Comparison of ENCODE assay signal across 14 cellular contexts in genomic region chr2:201465524-201465971, GRCh38. TPM values are rescaled to one million over a fixed set of nuclear protein-coding genes. Genes with fewer than 3 reads are reported as not detected.
DNase-seq lines count a peak whose midpoint lies in the region; ATAC-seq and TF ChIP-seq lines count a peak whose summit lies in the region.
"Had no signal": no experiment of that assay in that cellular context is flagged by ENCODE, and none has a peak within 500 bp of the region (broad histone marks: within the 10 kb centered on the region; RNA-seq: fewer than 3 reads in every experiment).

No MANE protein-coding gene starts in this region.

- H3K27ac ChIP-seq in ACC112 (ENCODE audit: low read depth, low read length) (peak overlapping the region; percentile 78), osteoblast (ENCODE audit: low read depth, low read length) (peak overlapping the region; percentile 77)

- H3K4me2 ChIP-seq in osteoblast (ENCODE audit: insufficient read depth, low read length), result peak overlapping the region; percentile 59

- H3K79me2 ChIP-seq in ACC112 (ENCODE audit: control insufficient read depth, insufficient read depth, low read length, unreplicated experiment) (no peaks in the 10 kb centered on the region), osteoblast (ENCODE audit: insufficient read depth, low read length) (no peaks in the 10 kb centered on the region)

- no peak overlapping the region; the same call in 1 of the 2 replicates for H3K4me3 ChIP-seq in ACC112 (ENCODE audit: low read depth, low read length)
- H3K4me3 ChIP-seq in fibroblast of the aortic adventitia (ENCODE audit: low read depth, low read length), result no peak overlapping the region
- H3K4me3 ChIP-seq in osteoblast (ENCODE audit: insufficient read depth, low read length), result no peak overlapping the region

- H3K36me3 ChIP-seq in ACC112 (ENCODE audit: insufficient read depth, low read length) (peaks cover 27% of the 10 kb centered on the region), osteoblast (ENCODE audit: insufficient read depth, low read length) (peaks cover 24% of the 10 kb centered on the region)

- no peak overlapping the region for H3K27ac Mint-ChIP-seq in stimulated activated memory B cell treated with anti-CD40 and anti-IgM and Interleukin-4, amounts not matched to agents 10 μg/mL and 1 μg/mL and 100 μg/mL, for 72 hours
- H3K27ac Mint-ChIP-seq: effector memory CD8-positive, alpha-beta T cell; progenitor cell of endocrine pancreas had no signal

- H3K9me3 ChIP-seq in osteoblast (ENCODE audit: low read depth, low read length), result no peaks in the 10 kb centered on the region

- H2AFZ ChIP-seq in ACC112 (ENCODE audit: low read length, unreplicated experiment), result no peak overlapping the region
- peak overlapping the region; percentile 40 for H2AFZ ChIP-seq in osteoblast (ENCODE audit: low read length)

- H3K9me3 Mint-ChIP-seq in stimulated activated memory B cell treated with anti-CD40 and anti-IgM and Interleukin-4, amounts not matched to agents 10 μg/mL and 1 μg/mL and 100 μg/mL, for 72 hours, result peaks cover 3% of the 10 kb centered on the region
- H3K9me3 Mint-ChIP-seq: effector memory CD8-positive, alpha-beta T cell had no signal

- no peaks in the 10 kb centered on the region for H3K27me3 ChIP-seq in ACC112 (ENCODE audit: insufficient read depth, low read length)
- H3K27me3 ChIP-seq in osteoblast (ENCODE audit: insufficient read depth, low read length), result no peaks in the 10 kb centered on the region

- H3K4me1 ChIP-seq in ACC112 (ENCODE audit: control insufficient read depth, insufficient read depth, low read length, unreplicated experiment), result peaks cover 38% of the 10 kb centered on the region
- H3K4me1 ChIP-seq in osteoblast (ENCODE audit: insufficient read depth, low read length), result peaks cover 31% of the 10 kb centered on the region

- no peak overlapping the region for H3K4me3 Mint-ChIP-seq in stimulated activated memory B cell treated with anti-CD40 and anti-IgM and Interleukin-4, amounts not matched to agents 10 μg/mL and 1 μg/mL and 100 μg/mL, for 72 hours
- H3K4me3 Mint-ChIP-seq: effector memory CD8-positive, alpha-beta T cell had no signal

- TF ChIP-seq CTCF in fibroblast of the aortic adventitia (IDR thresholded peaks at IDR 0.05; ENCODE audit: insufficient read depth, low read length), result no peak
- TF ChIP-seq CTCF in osteoblast (IDR thresholded peaks at IDR 0.05; ENCODE audit: extremely low read depth, low read depth, low read length), result no peak

- peak; percentile 87 for DNase-seq in RPMI7951 (ENCODE audit: low read depth)
- DNase-seq in fibroblast of the aortic adventitia (ENCODE audit: low read depth), result peak; percentile 5
- peak; percentile 45 for DNase-seq in osteoblast (ENCODE audit: insufficient read length, low spot score, missing footprints)
- DNase-seq in epidermal melanocyte (ENCODE audit: insufficient read length, low spot score), result no peak
- no peak for DNase-seq in activated CD4-positive, alpha-beta T cell treated with anti-CD3 and anti-CD28 coated beads, Interleukin-2, amount 50 U/mL, for 4 hours
- DNase-seq in mesenteric fat pad (ENCODE audit: low spot score), result no peak
- DNase-seq: activated CD4-positive, CD25-positive, alpha-beta regulatory T cell; activated naive CD4-positive, alpha-beta T cell; effector memory CD8-positive, alpha-beta T cell; NCI-H187; RPMI8226 had no signal

- no peaks in the 10 kb centered on the region for H4K20me1 ChIP-seq in osteoblast (ENCODE audit: insufficient read depth, low read length)

- no peaks in the 10 kb centered on the region for H3K27me3 Mint-ChIP-seq in stimulated activated memory B cell treated with anti-CD40 and anti-IgM and Interleukin-4, amounts not matched to agents 10 μg/mL and 1 μg/mL and 100 μg/mL, for 72 hours
- H3K27me3 Mint-ChIP-seq: effector memory CD8-positive, alpha-beta T cell; progenitor cell of endocrine pancreas had no signal

- no peak for ATAC-seq in stimulated activated memory B cell treated with anti-CD40 and anti-IgM and Interleukin-4, amounts not matched to agents 10 μg/mL and 1 μg/mL and 100 μg/mL, for 72 hours
- ATAC-seq: effector memory CD8-positive, alpha-beta T cell had no signal

- no peaks in the 10 kb centered on the region for H3K4me1 Mint-ChIP-seq in stimulated activated memory B cell treated with anti-CD40 and anti-IgM and Interleukin-4, amounts not matched to agents 10 μg/mL and 1 μg/mL and 100 μg/mL, for 72 hours

- H3K36me3 Mint-ChIP-seq in stimulated activated memory B cell treated with anti-CD40 and anti-IgM and Interleukin-4, amounts not matched to agents 10 μg/mL and 1 μg/mL and 100 μg/mL, for 72 hours, result peaks cover 73% of the 10 kb centered on the region

RNA-seq across cellular contexts. Expression of gene STRADB, which starts 14.0 kb away (rescaled TPM):
- 61.0 and 83.4 TPM in 2 replicates for total RNA-seq in RPMI7951 (2014; rRNA removed; shearing (Covaris generic))
- total RNA-seq in fibroblast of the aortic adventitia (ENCODE audit: low replicate concordance) (47.6 and 57.6 TPM in 2 replicates), osteoblast (43.1 and 55.7 TPM in 2 replicates), mesenteric fat pad (34.7 TPM)

RNA-seq across cellular contexts. Expression of gene TRAK2, which starts 14.3 kb away (rescaled TPM):
- 46.0 and 47.0 TPM in 2 replicates for total RNA-seq in RPMI7951 (2014; rRNA removed; shearing (Covaris generic))
- 22.7 and 74.7 TPM in 2 replicates for total RNA-seq in fibroblast of the aortic adventitia (ENCODE audit: low replicate concordance)
- 56.8 and 66.3 TPM in 2 replicates for total RNA-seq in osteoblast
- total RNA-seq in mesenteric fat pad, result 59.7 TPM

Comparison
In these comparisons a context has a peak if more than half of its experiments do, and no peak if none do; other contexts are left out.
1. DNase-seq: peak in RPMI7951 (single experiment), fibroblast of the aortic adventitia (single experiment) and osteoblast (single experiment); none in epidermal melanocyte (single experiment), activated CD4-positive, alpha-beta T cell treated with anti-CD3 and anti-CD28 coated beads, Interleukin-2, amount 50 U/mL, for 4 hours (0 of 2) and mesenteric fat pad (single experiment).